9 cellular contexts compared by ENCODE assay signal in the genomic region with DNA sequence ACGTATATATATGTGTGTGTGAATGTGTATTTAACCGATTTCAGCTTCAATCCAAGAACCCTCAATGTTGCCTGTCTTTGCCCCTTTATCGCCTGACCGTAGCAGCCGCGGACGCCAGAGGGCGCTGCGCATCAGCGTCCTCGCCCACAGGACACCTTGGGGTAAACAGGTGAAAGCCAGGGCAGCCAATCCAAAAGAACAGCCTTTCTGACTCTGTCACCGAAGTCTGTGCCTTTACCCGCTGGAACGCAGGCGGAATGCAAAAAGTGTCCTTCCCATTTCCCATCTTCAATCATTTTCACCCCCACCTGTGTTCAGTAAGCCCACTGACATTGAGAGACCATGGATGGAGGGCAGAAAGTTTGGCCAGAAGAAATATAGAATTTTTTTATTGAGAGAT. TPM values are rescaled to one million over a fixed set of nuclear protein-coding genes. Genes with fewer than 3 reads are reported as not detected.
DNase-seq lines count a peak whose midpoint lies in the region; ATAC-seq and TF ChIP-seq lines count a peak whose summit lies in the region.
"Had no signal": no experiment of that assay in that cellular context is flagged by ENCODE, and none has a peak within 500 bp of the region (broad histone marks: within the 10 kb centered on the region; RNA-seq: fewer than 3 reads in every experiment).

No MANE protein-coding gene starts in this region.

- H3K27ac Mint-ChIP-seq in type B pancreatic cell = no peak overlapping the region

- H3K27ac ChIP-seq in AG04450 (ENCODE audit: low read depth, low read length) = no peak overlapping the region

- peak; percentile 81 for ATAC-seq in HG02571 (IDR thresholded peaks at IDR 0.05; ENCODE audit: unreplicated experiment)
- ATAC-seq in left colon = peak; percentile 80

- no peaks in the 10 kb centered on the region for H3K9me3 Mint-ChIP-seq in type B pancreatic cell

- POLR2A ChIA-PET in AG04450 (lab: Yijun Ruan, JAX) = no interaction called here

- TF ChIP-seq CTCF in AG04450 (IDR thresholded peaks at IDR 0.05; ENCODE audit: low read depth, low read length) = peak; percentile 40
- peak; percentile 91 for TF ChIP-seq CTCF in GM12874 (IDR thresholded peaks at IDR 0.05; ENCODE audit: insufficient read depth, low read depth, low read length)
- peak; percentile 87 for TF ChIP-seq CTCF in type B pancreatic cell (conservative IDR thresholded peaks at IDR 0.05)

- no peaks in the 10 kb centered on the region for H3K36me3 Mint-ChIP-seq in type B pancreatic cell

- no peak overlapping the region for H3K4me3 ChIP-seq in AG04450 (ENCODE audit: low read depth, low read length)

- peaks cover 25% of the 10 kb centered on the region for H3K9me3 ChIP-seq in AG04450 (ENCODE audit: control insufficient read depth, insufficient read depth, low read length)

- CTCF ChIA-PET in AG04450 (lab: Charles Lee) = no interaction called here

- H3K4me3 Mint-ChIP-seq in type B pancreatic cell = no peak overlapping the region

- H3K27me3 ChIP-seq in AG04450 (ENCODE audit: control insufficient read depth, insufficient read depth, low read length) = peaks cover 12% of the 10 kb centered on the region

- DNase-seq in AG04450 (ENCODE audit: low read depth, low spot score) (no peak), M059J (ENCODE audit: low read depth) (peak; percentile 9), left colon (peak in 1 of 2 donors; percentile 65), type B pancreatic cell (ENCODE audit: extremely low spot score, unreplicated experiment) (peak; percentile 74), hepatic stellate cell (ENCODE audit: low spot score) (no peak)
- peak; percentile 28 for DNase-seq in activated naive CD4-positive, alpha-beta T cell treated with Interleukin-2 at 50 U/mL for 16 hours

- H3K27me3 Mint-ChIP-seq in type B pancreatic cell = peaks cover 99% of the 10 kb centered on the region

- H3K4me1 Mint-ChIP-seq in type B pancreatic cell (ENCODE audit: unreplicated experiment) = peaks cover 5% of the 10 kb centered on the region

- intact Hi-C loops in left colon (cut with DNase I, micrococcal nuclease) = no loop called here

RNA-seq across cellular contexts. Expression of a gene that starts 3.6 kb away (rescaled TPM):
- polyA plus RNA-seq in AG04450 (2011; rRNA removed) = not detected in 2 replicates
- not detected in 2 replicates for polyA minus RNA-seq in AG04450 (2011; rRNA and poly(A)+ RNA removed)
- total RNA-seq in M059J (2014; rRNA removed; shearing (Covaris generic)) = not detected in 2 replicates
- total RNA-seq in left colon (not detected), type B pancreatic cell (ENCODE audit: low replicate concordance) (0.29 and 0.33 TPM in 2 replicates)
- total RNA-seq: RPMI7951 had no signal

Comparison
In these comparisons a context has a peak if more than half of its experiments do, and no peak if none do; other contexts are left out.
1. DNase-seq: peak in M059J (single experiment), activated naive CD4-positive, alpha-beta T cell treated with Interleukin-2 at 50 U/mL for 16 hours (single experiment) and type B pancreatic cell (single experiment); none in AG04450 (single experiment) and hepatic stellate cell (single experiment).
2. CTCF ChIP-seq: peak in every context shown above with its lines; median percentile 91 in GM12874; 87 in type B pancreatic cell; 40 in AG04450.